In genomic region chr5:135568923-135569360, GRCh38 we compare ENCODE assay signal across 21 cellular contexts. TPM values are rescaled to one million over a fixed set of nuclear protein-coding genes. Genes with fewer than 3 reads are reported as not detected.
DNase-seq lines count a peak whose midpoint lies in the region; ATAC-seq, FAIRE-seq and TF ChIP-seq lines count a peak whose summit lies in the region.
"Had no signal": no experiment of that assay in that cellular context is flagged by ENCODE, and none has a peak within 500 bp of the region (broad histone marks: within the 10 kb centered on the region; RNA-seq: fewer than 3 reads in every experiment).

No MANE protein-coding gene starts in this region.

- WGBS in esophagus squamous epithelium, 2 donors: 29 to 58% methylated on average over 3 to 5 of the region's 5 CpGs

- H3K36me3 Mint-ChIP-seq in astrocyte (ENCODE audit: low read depth, unreplicated experiment): no peaks in the 10 kb centered on the region
- H3K36me3 Mint-ChIP-seq in T-helper 2 cell treated with Interferon-gamma antibody and Interleukin-4, amounts not matched to agents 5 μg/mL and 100 μg/mL, for 36 hours (ENCODE audit: low read depth): no peaks in the 10 kb centered on the region
- H3K36me3 Mint-ChIP-seq: CD14-positive monocyte, IgD-negative memory B cell had no signal

- no peaks in the 10 kb centered on the region for H3K9me3 ChIP-seq in BLaER1
- no peaks in the 10 kb centered on the region for H3K9me3 ChIP-seq in astrocyte (ENCODE audit: insufficient read depth, low read depth, low read length)
- H3K9me3 ChIP-seq in esophagus squamous epithelium: no peaks in the 10 kb centered on the region
- H3K9me3 ChIP-seq: SJCRH30 had no signal

- intact Hi-C loops in esophagus squamous epithelium (cut with DNase I): no loop called here

- H3K4me1 Mint-ChIP-seq in astrocyte (ENCODE audit: low read depth, unreplicated experiment): no peaks in the 10 kb centered on the region
- H3K4me1 Mint-ChIP-seq in T-helper 2 cell treated with Interferon-gamma antibody and Interleukin-4, amounts not matched to agents 5 μg/mL and 100 μg/mL, for 36 hours (ENCODE audit: low read depth): no peaks in the 10 kb centered on the region

- no peak for FAIRE-seq in astrocyte (lab: Jason Lieb, UNC)
- FAIRE-seq: H54 had no signal

- no peak for TF ChIP-seq POLR2A in esophagus squamous epithelium (IDR thresholded peaks at IDR 0.05)

- H3K27ac Mint-ChIP-seq in astrocyte (ENCODE audit: unreplicated experiment): peak overlapping the region; percentile 62
- no peak overlapping the region for H3K27ac Mint-ChIP-seq in T-helper 2 cell treated with Interferon-gamma antibody and Interleukin-4, amounts not matched to agents 5 μg/mL and 100 μg/mL, for 36 hours

- H4K20me1 ChIP-seq in BLaER1 (no peaks in the 10 kb centered on the region), astrocyte (ENCODE audit: insufficient read depth, low read length) (no peaks in the 10 kb centered on the region)

- H3K9ac ChIP-seq in BLaER1: no peak overlapping the region
- H3K9ac ChIP-seq in astrocyte (ENCODE audit: low read length): no peak overlapping the region

- H3K4me3 Mint-ChIP-seq in astrocyte (ENCODE audit: unreplicated experiment): no peak overlapping the region
- H3K4me3 Mint-ChIP-seq in T-helper 2 cell treated with Interferon-gamma antibody and Interleukin-4, amounts not matched to agents 5 μg/mL and 100 μg/mL, for 36 hours: no peak overlapping the region
- H3K4me3 Mint-ChIP-seq: CD14-positive monocyte, IgD-negative memory B cell had no signal

- DNase-seq in Jurkat, Clone E6-1 (ENCODE audit: low read depth, low spot score): peak; percentile 86
- DNase-seq in astrocyte (ENCODE audit: low read depth) (no peak), esophagus squamous epithelium (lab: John Stamatoyannopoulos, UW) (no peak), H4 (ENCODE audit: low spot score) (no peak), NAMALWA (ENCODE audit: low spot score) (no peak)
- no peak for DNase-seq in T-helper 2 cell treated with Interferon-gamma antibody and Interleukin-4, amounts not matched to agents 5 μg/mL and 100 μg/mL, for 36 hours (ENCODE audit: low spot score)
- DNase-seq: EL, NCI-H1092 treated with DMSO at 0.1 percent for 48 hours, NCI-H1694, NCI-H2107, NCI-H2227 treated with DMSO at 0.1 percent for 48 hours, NCI-H524, PC-9, SJCRH30 had no signal

- H3K27me3 Mint-ChIP-seq in astrocyte (ENCODE audit: low read depth, unreplicated experiment): peaks cover 46% of the 10 kb centered on the region
- peaks cover 7% of the 10 kb centered on the region for H3K27me3 Mint-ChIP-seq in T-helper 2 cell treated with Interferon-gamma antibody and Interleukin-4, amounts not matched to agents 5 μg/mL and 100 μg/mL, for 36 hours (ENCODE audit: low read depth)

- H3K4me3 ChIP-seq in BLaER1: no peak overlapping the region
- H3K4me3 ChIP-seq in Jurkat, Clone E6-1 (ENCODE audit: low read length): no peak overlapping the region
- H3K4me3 ChIP-seq in astrocyte (ENCODE audit: insufficient read depth, low read depth, low read length): no peak overlapping the region
- H3K4me3 ChIP-seq in esophagus squamous epithelium: no peak overlapping the region
- H3K4me3 ChIP-seq: PC-9, SJCRH30 had no signal

- H3K4me2 ChIP-seq in BLaER1 (peak overlapping the region; percentile 27), astrocyte (ENCODE audit: low read length) (no peak overlapping the region)
- H3K4me2 ChIP-seq: PC-9 had no signal

- H3K27me3 ChIP-seq in BLaER1: no peaks in the 10 kb centered on the region
- peaks cover 7% of the 10 kb centered on the region for H3K27me3 ChIP-seq in astrocyte (ENCODE audit: insufficient read depth, low read length)
- peaks cover 0 to 36% (median 0%) of the 10 kb centered on the region in 4 donors for H3K27me3 ChIP-seq in esophagus squamous epithelium
- H3K27me3 ChIP-seq: SJCRH30 had no signal

- no peak overlapping the region for H3K27ac ChIP-seq in BLaER1
- no peak overlapping the region for H3K27ac ChIP-seq in astrocyte (ENCODE audit: low read depth, low read length)
- H3K27ac ChIP-seq in esophagus squamous epithelium: peak overlapping the region; percentile 62 to 76 (median 67)
- H3K27ac ChIP-seq: PC-9, SJCRH30 had no signal

- H3K36me3 ChIP-seq in BLaER1 (no peaks in the 10 kb centered on the region), astrocyte (ENCODE audit: insufficient read depth, low read length) (no peaks in the 10 kb centered on the region), esophagus squamous epithelium (no peaks in the 10 kb centered on the region)
- H3K36me3 ChIP-seq: SJCRH30 had no signal

- H3K4me1 ChIP-seq in BLaER1 (peaks cover 28% of the 10 kb centered on the region), astrocyte (ENCODE audit: insufficient read depth, low read length) (no peaks in the 10 kb centered on the region), esophagus squamous epithelium (peaks cover 0 to 70% (median 12%) of the 10 kb centered on the region in 3 donors)

- no peak for ATAC-seq in GM18502 (IDR thresholded peaks at IDR 0.05; ENCODE audit: poor library complexity, unreplicated experiment)

- TF ChIP-seq CTCF in astrocyte (IDR thresholded peaks at IDR 0.05; ENCODE audit: insufficient read depth, low read depth, low read length) (no peak), esophagus squamous epithelium (IDR thresholded peaks at IDR 0.05) (peak in 1 of 6 experiments; percentile 16)

- peaks cover 2% of the 10 kb centered on the region for H3K9me3 Mint-ChIP-seq in astrocyte (ENCODE audit: unreplicated experiment)
- no peaks in the 10 kb centered on the region for H3K9me3 Mint-ChIP-seq in T-helper 2 cell treated with Interferon-gamma antibody and Interleukin-4, amounts not matched to agents 5 μg/mL and 100 μg/mL, for 36 hours
- H3K9me3 Mint-ChIP-seq: CD14-positive monocyte, IgD-negative memory B cell had no signal

- no peak overlapping the region for H2AFZ ChIP-seq in astrocyte (ENCODE audit: low read depth, low read length)
- H2AFZ ChIP-seq: PC-9 had no signal

- no peaks in the 10 kb centered on the region for H3K79me2 ChIP-seq in astrocyte (ENCODE audit: insufficient read depth, low read length)

RNA-seq across cellular contexts. Expression of gene CXCL14, which starts 9.8 kb away (rescaled TPM):
- not detected for polyA plus RNA-seq in Jurkat, Clone E6-1 (2012; ENCODE audit: insufficient read depth, insufficient read length)
- total RNA-seq in astrocyte (0.53 and 1.0 TPM in 2 replicates), esophagus squamous epithelium (100 to 1,000 TPM in 2 of 4 donors, 10 to 100 TPM in 2; 23.1 to 160 (median 95.4) TPM)
- 1.4 and 1.7 TPM in 2 replicates for total RNA-seq in H4 (2014; rRNA removed; shearing (Covaris generic))
- total RNA-seq: A673, HT1080, PC-9, SJCRH30 had no signal
- polyA plus RNA-seq: IgD-negative memory B cell had no signal

RNA-seq across cellular contexts. Expression of gene NEUROG1, which starts 33.2 kb away (rescaled TPM):
- polyA plus RNA-seq in Jurkat, Clone E6-1 (2012; ENCODE audit: insufficient read depth, insufficient read length): not detected
- not detected in 2 replicates for total RNA-seq in astrocyte
- not detected for total RNA-seq in esophagus squamous epithelium
- not detected in 2 replicates for total RNA-seq in H4 (2014; rRNA removed; shearing (Covaris generic))
- total RNA-seq: A673, HT1080, PC-9, SJCRH30 had no signal
- polyA plus RNA-seq: CD14-positive monocyte, IgD-negative memory B cell had no signal

Comparison
In these comparisons a context has a peak if more than half of its experiments do, and no peak if none do; other contexts are left out.
1. H3K27ac ChIP-seq: peak in esophagus squamous epithelium (4 of 4); none in BLaER1 (single experiment) and astrocyte (single experiment).